Comparison of ENCODE assay signal across 38 cellular contexts in genomic region chr15:78111788-78112187, GRCh38. TPM values are rescaled to one million over a fixed set of nuclear protein-coding genes. Genes with fewer than 3 reads are reported as not detected.
"Had no signal": no experiment of that assay in that cellular context is flagged by ENCODE, and none has a peak within 500 bp of the region (broad histone marks: within the 10 kb centered on the region; RNA-seq: fewer than 3 reads in every experiment).

No MANE protein-coding gene starts in this region.

- H3K27me3 Mint-ChIP-seq: activated B cell treated with CpG ODN at 0.5 μM for 24 hours; activated CD4-positive, alpha-beta memory T cell treated with anti-CD3 and anti-CD28 coated beads for 36 hours; activated CD4-positive, alpha-beta T cell treated with anti-CD3 and anti-CD28 coated beads, Interleukin-2, amount 10 ng/mL, durations not matched to agents 24 days and 14 days; activated CD8-positive, alpha-beta T cell treated with anti-CD3 and anti-CD28 coated beads for 36 hours; activated naive CD8-positive, alpha-beta T cell treated with anti-CD3 and anti-CD28 coated beads, Interleukin-2, amount 10 ng/mL, durations not matched to agents 7 days and 5 days; activated naive CD8-positive, alpha-beta T cell treated with anti-CD3 and anti-CD28 coated beads, Interleukin-2, amount 50 U/mL, for 24 hours; activated T-helper 17 cell treated with anti-CD3 and anti-CD28 coated beads, Interleukin-2, amount 50 U/mL, for 72 hours; brain; central memory CD8-positive, alpha-beta T cell had no signal

- H3K9me3 ChIP-seq: ascending aorta had no signal

- H3K27me3 ChIP-seq: ascending aorta, cardiac muscle cell had no signal

- H3K27ac ChIP-seq: ascending aorta, cardiac muscle cell, VCaP had no signal

- H3K4me1 ChIP-seq: ascending aorta had no signal

- H3K4me1 Mint-ChIP-seq: activated T-helper 17 cell treated with anti-CD3 and anti-CD28 coated beads, Interleukin-2, amount 50 U/mL, for 72 hours had no signal

- H3K36me3 Mint-ChIP-seq: activated CD4-positive, alpha-beta memory T cell treated with anti-CD3 and anti-CD28 coated beads for 36 hours; activated naive CD4-positive, alpha-beta T cell treated with anti-CD3 and anti-CD28 coated beads, Interleukin-2, amount 50 U/mL, for 72 hours; activated naive CD8-positive, alpha-beta T cell treated with anti-CD3 and anti-CD28 coated beads, Interleukin-2, amount 10 ng/mL, durations not matched to agents 7 days and 5 days; brain had no signal

- H3K4me3 Mint-ChIP-seq: activated B cell treated with CpG ODN at 0.5 μM for 24 hours; activated CD4-positive, alpha-beta memory T cell treated with anti-CD3 and anti-CD28 coated beads for 36 hours; activated CD4-positive, alpha-beta T cell treated with anti-CD3 and anti-CD28 coated beads, Interleukin-2, amount 10 ng/mL, durations not matched to agents 24 days and 14 days; activated CD8-positive, alpha-beta T cell treated with anti-CD3 and anti-CD28 coated beads for 36 hours; activated naive CD4-positive, alpha-beta T cell treated with anti-CD3 and anti-CD28 coated beads for 36 hours; activated naive CD8-positive, alpha-beta T cell treated with anti-CD3 and anti-CD28 coated beads, Interleukin-2, amount 10 ng/mL, durations not matched to agents 7 days and 5 days; activated naive CD8-positive, alpha-beta T cell treated with anti-CD3 and anti-CD28 coated beads, Interleukin-2, amount 50 U/mL, for 24 hours; activated T-cell treated with anti-CD3 and anti-CD28 coated beads, Interleukin-2, amount 50 U/mL, for 4 hours; activated T-cell treated with anti-CD3 and anti-CD28 coated beads, Interleukin-2, amount 50 U/mL, for 72 hours; activated T-helper 1 cell treated with anti-CD3 and anti-CD28 coated beads, Interleukin-12 subunit alpha, Interleukin-12 subunit beta, Interleukin-2, Interleukin-4 antibody, amounts not matched to agents 30 ng/mL and 10 ng/mL and 1 ng/mL, durations not matched to agents 14 hours and 24 hours and 36 hours; activated T-helper 17 cell treated with anti-CD3 and anti-CD28 coated beads, Interleukin-2, amount 50 U/mL, for 72 hours; brain; central memory CD8-positive, alpha-beta T cell; T-helper 1 cell treated with Interleukin-12 subunit alpha and Interleukin-12 subunit beta and Interleukin-4 antibody, amounts not matched to agents 30 μg/mL and 1 μg/mL, for 36 hours; T-helper 2 cell treated with Interferon-gamma antibody and Interleukin-4, amounts not matched to agents 5 μg/mL and 100 μg/mL, for 36 hours had no signal

- H3K4me3 ChIP-seq: ascending aorta, cardiac muscle cell had no signal

- H3K27ac Mint-ChIP-seq: activated B cell treated with CpG ODN at 0.5 μM for 24 hours; activated CD4-positive, alpha-beta memory T cell treated with anti-CD3 and anti-CD28 coated beads for 36 hours; activated CD4-positive, alpha-beta T cell treated with anti-CD3 and anti-CD28 coated beads, Interleukin-2, amount 10 ng/mL, durations not matched to agents 24 days and 14 days; activated CD8-positive, alpha-beta T cell treated with anti-CD3 and anti-CD28 coated beads for 36 hours; activated naive CD4-positive, alpha-beta T cell treated with anti-CD3 and anti-CD28 coated beads for 36 hours; activated naive CD4-positive, alpha-beta T cell treated with anti-CD3 and anti-CD28 coated beads, Interleukin-2, amount 50 U/mL, for 72 hours; activated naive CD8-positive, alpha-beta T cell treated with anti-CD3 and anti-CD28 coated beads, Interleukin-2, amount 10 ng/mL, durations not matched to agents 7 days and 5 days; activated naive CD8-positive, alpha-beta T cell treated with anti-CD3 and anti-CD28 coated beads, Interleukin-2, amount 50 U/mL, for 24 hours; activated T-cell treated with anti-CD3 and anti-CD28 coated beads, Interleukin-2, amount 50 U/mL, for 72 hours; activated T-helper 1 cell treated with anti-CD3 and anti-CD28 coated beads, Interleukin-12 subunit alpha, Interleukin-12 subunit beta, Interleukin-2, Interleukin-4 antibody, amounts not matched to agents 30 ng/mL and 10 ng/mL and 1 ng/mL, durations not matched to agents 14 hours and 24 hours and 36 hours; activated T-helper 17 cell treated with anti-CD3 and anti-CD28 coated beads, Interleukin-2, amount 50 U/mL, for 72 hours; brain; T-helper 1 cell treated with Interleukin-12 subunit alpha and Interleukin-12 subunit beta and Interleukin-4 antibody, amounts not matched to agents 30 μg/mL and 1 μg/mL, for 36 hours; T-helper 2 cell treated with Interferon-gamma antibody and Interleukin-4, amounts not matched to agents 5 μg/mL and 100 μg/mL, for 36 hours had no signal

- H3K36me3 ChIP-seq: ascending aorta, cardiac muscle cell had no signal

- H3K9me3 Mint-ChIP-seq: activated B cell treated with CpG ODN at 0.5 μM for 24 hours; activated CD4-positive, alpha-beta memory T cell treated with anti-CD3 and anti-CD28 coated beads for 36 hours; activated CD4-positive, alpha-beta T cell treated with anti-CD3 and anti-CD28 coated beads, Interleukin-2, amount 10 ng/mL, durations not matched to agents 24 days and 14 days; activated CD8-positive, alpha-beta T cell treated with anti-CD3 and anti-CD28 coated beads for 36 hours; activated naive CD4-positive, alpha-beta T cell treated with anti-CD3 and anti-CD28 coated beads for 36 hours; activated naive CD4-positive, alpha-beta T cell treated with anti-CD3 and anti-CD28 coated beads, Interleukin-2, amount 50 U/mL, for 72 hours; activated naive CD8-positive, alpha-beta T cell treated with anti-CD3 and anti-CD28 coated beads, Interleukin-2, amount 10 ng/mL, durations not matched to agents 7 days and 5 days; activated naive CD8-positive, alpha-beta T cell treated with anti-CD3 and anti-CD28 coated beads, Interleukin-2, amount 50 U/mL, for 24 hours; activated T-cell treated with anti-CD3 and anti-CD28 coated beads, Interleukin-2, amount 50 U/mL, for 4 hours; activated T-cell treated with anti-CD3 and anti-CD28 coated beads, Interleukin-2, amount 50 U/mL, for 72 hours; activated T-helper 1 cell treated with anti-CD3 and anti-CD28 coated beads, Interleukin-12 subunit alpha, Interleukin-12 subunit beta, Interleukin-2, Interleukin-4 antibody, amounts not matched to agents 30 ng/mL and 10 ng/mL and 1 ng/mL, durations not matched to agents 14 hours and 24 hours and 36 hours; activated T-helper 17 cell treated with anti-CD3 and anti-CD28 coated beads, Interleukin-2, amount 50 U/mL, for 72 hours; brain; central memory CD8-positive, alpha-beta T cell; T-helper 1 cell treated with Interleukin-12 subunit alpha and Interleukin-12 subunit beta and Interleukin-4 antibody, amounts not matched to agents 30 μg/mL and 1 μg/mL, for 36 hours; T-helper 2 cell treated with Interferon-gamma antibody and Interleukin-4, amounts not matched to agents 5 μg/mL and 100 μg/mL, for 36 hours had no signal

- DNase-seq: activated B cell treated with CpG ODN at 0.5 μM for 24 hours; activated CD4-positive, alpha-beta memory T cell treated with anti-CD3 and anti-CD28 coated beads for 36 hours; activated CD4-positive, alpha-beta T cell treated with anti-CD3 and anti-CD28 coated beads for 4 hours; activated CD4-positive, alpha-beta T cell treated with anti-CD3 and anti-CD28 coated beads, Interleukin-2, amount 10 ng/mL, durations not matched to agents 24 days and 14 days; activated CD4-positive, alpha-beta T cell treated with anti-CD3 and anti-CD28 coated beads, Interleukin-2, amount 50 U/mL, for 1 hour; activated CD4-positive, alpha-beta T cell treated with anti-CD3 and anti-CD28 coated beads, Interleukin-2, amount 50 U/mL, for 4 hours; activated CD4-positive, CD25-positive, alpha-beta regulatory T cell treated with anti-CD3 and anti-CD28 coated beads, Interleukin-2, amount 50 U/mL, for 72 hours; activated CD8-positive, alpha-beta memory T cell treated with anti-CD3 and anti-CD28 coated beads, Interleukin-2, amount 50 U/mL, for 4 hours; activated effector memory CD4-positive, alpha-beta T cell treated with anti-CD3 and anti-CD28 coated beads, Interleukin-2, amount 50 U/mL, for 16 hours; activated gamma-delta T cell treated with Interleukin-2 at 50 U/mL for 16 hours; activated naive CD4-positive, alpha-beta T cell; activated naive CD4-positive, alpha-beta T cell treated with anti-CD3 and anti-CD28 coated beads for 36 hours; activated naive CD4-positive, alpha-beta T cell treated with anti-CD3 and anti-CD28 coated beads, Interleukin-2, amount 50 U/mL, for 16 hours; activated naive CD8-positive, alpha-beta T cell treated with anti-CD3 and anti-CD28 coated beads, Interleukin-2, amount 10 ng/mL, durations not matched to agents 7 days and 5 days; activated naive CD8-positive, alpha-beta T cell treated with anti-CD3 and anti-CD28 coated beads, Interleukin-2, amount 50 U/mL, for 24 hours; activated T-cell treated with anti-CD3 and anti-CD28 coated beads for 4 hours; activated T-cell treated with anti-CD3 and anti-CD28 coated beads, Interleukin-2, amount 50 U/mL, for 1 hour; activated T-cell treated with anti-CD3 and anti-CD28 coated beads, Interleukin-2, amount 50 U/mL, for 4 hours; activated T-cell treated with anti-CD3 and anti-CD28 coated beads, Interleukin-2, amount 50 U/mL, for 72 hours; amygdala; anterior cingulate cortex; caudate nucleus; T-helper 1 cell; T-helper 2 cell; T-helper 9 cell had no signal

RNA-seq across cellular contexts. Expression of gene SH2D7, which starts 19.4 kb away (rescaled TPM):
- total RNA-seq: activated B cell treated with CpG ODN at 0.5 μM for 24 hours; activated CD4-positive, alpha-beta memory T cell treated with anti-CD3 and anti-CD28 coated beads for 36 hours; activated CD4-positive, alpha-beta T cell treated with anti-CD3 and anti-CD28 coated beads, Interleukin-2, amount 10 ng/mL, durations not matched to agents 24 days and 14 days; activated CD8-positive, alpha-beta memory T cell treated with anti-CD3 and anti-CD28 coated beads for 36 hours; activated CD8-positive, alpha-beta T cell treated with anti-CD3 and anti-CD28 coated beads for 36 hours; activated naive CD4-positive, alpha-beta T cell treated with anti-CD3 and anti-CD28 coated beads for 36 hours; activated naive CD4-positive, alpha-beta T cell treated with anti-CD3 and anti-CD28 coated beads, Interleukin-2, amount 50 U/mL, for 72 hours; activated T-cell treated with anti-CD3 and anti-CD28 coated beads, Interleukin-2, amount 50 U/mL, for 4 hours; activated T-cell treated with anti-CD3 and anti-CD28 coated beads, Interleukin-2, amount 50 U/mL, for 72 hours; activated T-helper 1 cell treated with anti-CD3 and anti-CD28 coated beads, Interleukin-12 subunit alpha, Interleukin-12 subunit beta, Interleukin-2, Interleukin-4 antibody, amounts not matched to agents 30 ng/mL and 10 ng/mL and 1 ng/mL, durations not matched to agents 14 hours and 24 hours and 36 hours; activated T-helper 17 cell treated with anti-CD3 and anti-CD28 coated beads, Interleukin-2, amount 50 U/mL, for 72 hours; ascending aorta; bronchial epithelial cell; cardiac muscle cell had no signal
